21 cellular contexts compared by ENCODE assay signal in the genomic region with DNA sequence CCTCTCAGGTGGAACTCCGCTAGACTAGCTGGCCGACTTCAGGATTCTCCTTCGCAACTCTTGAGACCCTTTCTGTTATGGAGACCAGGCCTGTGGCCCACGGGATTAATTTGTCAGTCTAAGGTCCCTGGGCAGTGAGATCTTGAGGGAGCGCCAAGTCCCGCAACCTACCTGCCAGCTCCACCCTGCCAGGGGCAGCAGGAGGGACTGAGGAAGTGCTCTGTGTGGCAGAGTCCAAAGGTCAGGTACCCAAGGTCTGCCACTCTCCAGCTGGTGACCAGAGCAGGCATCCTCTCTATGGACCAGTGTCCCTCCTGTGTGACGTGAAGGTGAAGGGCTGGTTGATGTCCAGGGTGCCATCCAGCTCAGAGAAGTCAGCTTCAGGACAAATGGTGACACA. TPM values are rescaled to one million over a fixed set of nuclear protein-coding genes. Genes with fewer than 3 reads are reported as not detected.
DNase-seq lines count a peak whose midpoint lies in the region; ATAC-seq, FAIRE-seq and TF ChIP-seq lines count a peak whose summit lies in the region.
"Had no signal": no experiment of that assay in that cellular context is flagged by ENCODE, and none has a peak within 500 bp of the region (broad histone marks: within the 10 kb centered on the region; RNA-seq: fewer than 3 reads in every experiment).

No MANE protein-coding gene starts in this region.

- 58 to 82% (median 76%) methylated on average over 7 of the region's 7 CpGs for WGBS in small intestine, 3 donors

- peaks cover 4% of the 10 kb centered on the region for H3K4me1 ChIP-seq in mucosa of descending colon (ENCODE audit: low read depth)
- H3K4me1 ChIP-seq in small intestine (ENCODE audit: control insufficient read depth in 2 of 2, insufficient read depth in 1 of 2, low read depth in 1 of 2, low read length in 1 of 2), result no peaks in the 10 kb centered on the region
- no peaks in the 10 kb centered on the region for H3K4me1 ChIP-seq in foreskin keratinocyte

- peak; percentile 9 for FAIRE-seq in HTR-8/SVneo (lab: Jason Lieb, UNC)
- FAIRE-seq in small intestine (lab: Jason Lieb, UNC), result no peak
- FAIRE-seq: G401.6, GM12892, GM19239, H54 had no signal

- H3K4me3 ChIP-seq in mucosa of descending colon (no peak overlapping the region), small intestine (ENCODE audit: low read depth in 1 of 2, low read length in 2 of 2) (no peak overlapping the region)
- H3K4me3 ChIP-seq: BLaER1 treated with 17β-estradiol and CSF1 and Interleukin-3, amounts not matched to agents 10 nM and 100 nM had no signal

- no peaks in the 10 kb centered on the region for H3K9me3 ChIP-seq in mucosa of descending colon
- no peaks in the 10 kb centered on the region for H3K9me3 ChIP-seq in small intestine (ENCODE audit: control insufficient read depth, low read depth)

- intact Hi-C loops in mucosa of descending colon (cut with DNase I, micrococcal nuclease), result no loop called here

- ATAC-seq in mucosa of descending colon, result peak; percentile 59
- no peak for ATAC-seq in GM21825 (IDR thresholded peaks at IDR 0.05; ENCODE audit: unreplicated experiment)
- no peak for ATAC-seq in foreskin keratinocyte
- ATAC-seq: HCT116 had no signal

- no peaks in the 10 kb centered on the region for H3K27me3 ChIP-seq in small intestine (ENCODE audit: control insufficient read depth in 2 of 2, insufficient read depth in 2 of 2, low read length in 2 of 2)
- peaks cover 50% of the 10 kb centered on the region for H3K27me3 ChIP-seq in foreskin keratinocyte
- H3K27me3 ChIP-seq: BLaER1 treated with 17β-estradiol and CSF1 and Interleukin-3, amounts not matched to agents 10 nM and 100 nM had no signal

- peak; percentile 72 for DNase-seq in DMS53 (lab: John Stamatoyannopoulos, UW)
- DNase-seq in HTR-8/SVneo (ENCODE audit: insufficient read length, low spot score), result no peak
- DNase-seq in mucosa of descending colon, result peak in 1 of 3 donors; percentile 42
- DNase-seq in small intestine, result peak; percentile 56
- no peak for DNase-seq in activated T-cell treated with anti-CD3 and anti-CD28 coated beads, Interleukin-2, amount 50 U/mL, for 48 hours
- no peak for DNase-seq in foreskin keratinocyte
- DNase-seq: ACHN; Calu3; CD4-positive, CD25-positive, alpha-beta regulatory T cell; DMS 273 treated with DMSO at 0.1 percent for 48 hours; DMS79 treated with DMSO at 0.1 percent for 48 hours; EL had no signal

- no peak overlapping the region for H3K27ac ChIP-seq in small intestine (ENCODE audit: low read depth in 1 of 2, low read length in 1 of 2)
- no peak overlapping the region for H3K27ac ChIP-seq in foreskin keratinocyte
- H3K27ac ChIP-seq: BLaER1 treated with 17β-estradiol and CSF1 and Interleukin-3, amounts not matched to agents 10 nM and 100 nM had no signal

- no peak for TF ChIP-seq CTCF in mucosa of descending colon (IDR thresholded peaks at IDR 0.05)
- TF ChIP-seq CTCF in foreskin keratinocyte (conservative IDR thresholded peaks at IDR 0.05), result no peak

- H3K36me3 ChIP-seq in mucosa of descending colon (ENCODE audit: low read depth), result no peaks in the 10 kb centered on the region
- no peaks in the 10 kb centered on the region for H3K36me3 ChIP-seq in small intestine (ENCODE audit: control insufficient read depth in 2 of 2, insufficient read depth in 2 of 2, low read length in 2 of 2)
- H3K36me3 ChIP-seq: BLaER1 treated with 17β-estradiol and CSF1 and Interleukin-3, amounts not matched to agents 10 nM and 100 nM had no signal

RNA-seq across cellular contexts. Expression of a gene that starts 4.3 kb away (rescaled TPM):
- total RNA-seq in mucosa of descending colon, result not detected
- polyA plus RNA-seq in small intestine, result not detected
- not detected in 2 replicates for total RNA-seq in foreskin keratinocyte
- not detected in 2 replicates for polyA plus RNA-seq in foreskin keratinocyte
- total RNA-seq: A172, Calu3 had no signal
- polyA plus RNA-seq: CD4-positive, CD25-positive, alpha-beta regulatory T cell; IgD-negative memory B cell had no signal

RNA-seq across cellular contexts. Expression of a gene that starts 45.7 kb away (rescaled TPM):
- total RNA-seq in mucosa of descending colon, result 10 to 100 TPM; 13.7 to 67.6 (median 32.6) TPM
- polyA plus RNA-seq in small intestine, result 10 to 100 TPM in 1 of 3 donors, 1 to 10 TPM in 2; 6.5 to 17.4 (median 7.6) TPM
- total RNA-seq in foreskin keratinocyte, result not detected in 2 replicates
- not detected in 2 replicates for polyA plus RNA-seq in foreskin keratinocyte
- total RNA-seq: CD4-positive, CD25-positive, alpha-beta regulatory T cell had no signal
- polyA plus RNA-seq: CD4-positive, CD25-positive, alpha-beta regulatory T cell; IgD-negative memory B cell had no signal

Comparison
In these comparisons a context has a peak if more than half of its experiments do, and no peak if none do; other contexts are left out.
1. DNase-seq: peak in DMS53 (single experiment) and small intestine (single experiment); none in HTR-8/SVneo (single experiment), activated T-cell treated with anti-CD3 and anti-CD28 coated beads, Interleukin-2, amount 50 U/mL, for 48 hours (0 of 2) and foreskin keratinocyte (0 of 2).
2. RNA of a gene that starts 45.7 kb away (total RNA-seq): 13.7 to 67.6 TPM in mucosa of descending colon; not detected in foreskin keratinocyte; every median in the first group is over 10 times any median in the second.